8 cellular contexts compared by ENCODE assay signal in the genomic region with DNA sequence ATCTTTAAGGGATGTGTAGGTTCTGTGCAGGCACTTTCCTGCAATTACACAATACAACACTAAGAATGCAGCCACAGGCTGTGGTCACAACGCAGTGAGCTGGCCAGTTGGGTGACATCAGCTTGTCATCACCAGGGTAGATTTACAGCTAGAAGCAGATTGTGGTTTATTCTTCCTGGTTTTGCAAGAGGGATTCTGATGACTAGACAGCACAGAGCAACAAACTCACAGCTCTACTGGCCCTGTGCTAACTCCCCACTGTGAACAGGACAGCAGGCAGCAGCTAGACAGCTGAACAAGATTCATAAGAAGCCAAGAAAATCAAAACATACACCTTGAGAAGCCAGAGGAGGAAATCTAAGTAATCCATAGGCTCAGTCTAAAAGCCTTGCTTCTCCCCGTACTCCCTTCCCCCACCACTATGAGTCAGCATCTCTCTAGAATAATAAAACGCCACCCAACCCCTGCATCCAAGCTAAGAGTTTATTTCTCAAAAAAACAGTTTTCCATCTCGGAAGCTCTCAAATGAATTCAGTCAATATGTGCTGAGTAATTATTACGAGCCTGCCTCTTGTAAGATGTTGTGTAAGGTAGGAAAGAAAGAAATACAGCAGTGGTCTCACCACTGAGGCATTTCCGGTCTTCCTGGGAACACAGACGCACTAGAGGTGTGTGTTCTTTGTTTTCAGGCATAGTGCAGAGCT.
DNase-seq lines count a peak whose midpoint lies in the region; ATAC-seq and TF ChIP-seq lines count a peak whose summit lies in the region.

No MANE protein-coding gene starts in this region.

- H3K4me3 Mint-ChIP-seq in natural killer cell treated with Interleukin-12 subunit alpha and Interleukin-12 subunit beta and Interleukin-15 and Interleukin-18, amount 100 ng/mL, for 72 hours, result peak overlapping the region; percentile 87

- no peaks in the 10 kb centered on the region for H3K27me3 ChIP-seq in HUES6 (ENCODE audit: control insufficient read depth, insufficient read depth, low read length)

- peaks cover 13% of the 10 kb centered on the region; the same call in 1 of the 2 replicates for H3K36me3 ChIP-seq in HUES6 (ENCODE audit: control insufficient read depth, insufficient read depth, low read length)

- peaks cover 15% of the 10 kb centered on the region for H3K36me3 Mint-ChIP-seq in natural killer cell treated with Interleukin-12 subunit alpha and Interleukin-12 subunit beta and Interleukin-15 and Interleukin-18, amount 100 ng/mL, for 72 hours

- no peak for TF ChIP-seq CTCF in fibroblast of mammary gland (conservative IDR thresholded peaks at IDR 0.05; ENCODE audit: control insufficient read depth, insufficient read depth, low read depth, low read length)

- H3K4me3 ChIP-seq in HUES6 (ENCODE audit: low read depth, low read length) (peak overlapping the region; percentile 28; the same call in 1 of the 2 replicates), fibroblast of mammary gland (ENCODE audit: control insufficient read depth, low read depth, low read length) (no peak overlapping the region)

- H3K27ac ChIP-seq in HUES6 (ENCODE audit: low read depth, low read length), result peak overlapping the region; percentile 97

- H3K9me3 Mint-ChIP-seq in natural killer cell treated with Interleukin-12 subunit alpha and Interleukin-12 subunit beta and Interleukin-15 and Interleukin-18, amount 100 ng/mL, for 72 hours, result no peaks in the 10 kb centered on the region

- no peaks in the 10 kb centered on the region for H3K27me3 Mint-ChIP-seq in natural killer cell treated with Interleukin-12 subunit alpha and Interleukin-12 subunit beta and Interleukin-15 and Interleukin-18, amount 100 ng/mL, for 72 hours

- peak overlapping the region; percentile 95 to 97 for H3K27ac Mint-ChIP-seq in natural killer cell treated with Interleukin-12 subunit alpha and Interleukin-12 subunit beta and Interleukin-15 and Interleukin-18, amount 100 ng/mL, for 72 hours

- peak overlapping the region; percentile 91 for H3K9ac ChIP-seq in HUES6 (ENCODE audit: low read length)

- peaks cover 51% of the 10 kb centered on the region for H3K4me1 ChIP-seq in HUES6 (ENCODE audit: control insufficient read depth, insufficient read depth, low read length)

- DNase-seq in COLO829 (ENCODE audit: low spot score), result peak; percentile 63
- DNase-seq in UCSD-AML1 (lab: John Stamatoyannopoulos, UW; ENCODE audit: unreplicated experiment), result peak; percentile 79
- DNase-seq in fibroblast of mammary gland (ENCODE audit: low read depth), result peak; percentile 100
- peak; percentile 90 for DNase-seq in natural killer cell treated with Interleukin-12 subunit alpha and Interleukin-12 subunit beta and Interleukin-15 and Interleukin-18, amount 100 ng/mL, for 72 hours (ENCODE audit: low spot score)
- no peak for DNase-seq in GM19240 (ENCODE audit: insufficient read length, low spot score)
- DNase-seq in DMS114 treated with DMSO at 0.1 percent for 48 hours (lab: John Stamatoyannopoulos, UW; ENCODE audit: unreplicated experiment), result no peak

- peak; percentile 87 for ATAC-seq in GM19463 (IDR thresholded peaks at IDR 0.05; ENCODE audit: unreplicated experiment)
- peak; percentile 98 to 99 for ATAC-seq in natural killer cell treated with Interleukin-12 subunit alpha and Interleukin-12 subunit beta and Interleukin-15 and Interleukin-18, amount 100 ng/mL, for 72 hours

- H3K9me3 ChIP-seq in HUES6 (ENCODE audit: control insufficient read depth, insufficient read depth, low read depth, low read length), result no peaks in the 10 kb centered on the region

- H3K4me1 Mint-ChIP-seq in natural killer cell treated with Interleukin-12 subunit alpha and Interleukin-12 subunit beta and Interleukin-15 and Interleukin-18, amount 100 ng/mL, for 72 hours (ENCODE audit: low read depth in 2 of 2), result peaks cover 42 to 44% of the 10 kb centered on the region in 2 donors

Comparison
In these comparisons a context has a peak if more than half of its experiments do, and no peak if none do; other contexts are left out.
1. DNase-seq: peak in COLO829 (single experiment), UCSD-AML1 (single experiment), fibroblast of mammary gland (single experiment) and natural killer cell treated with Interleukin-12 subunit alpha and Interleukin-12 subunit beta and Interleukin-15 and Interleukin-18, amount 100 ng/mL, for 72 hours (single experiment); none in GM19240 (single experiment) and DMS114 treated with DMSO at 0.1 percent for 48 hours (single experiment).